9 cellular contexts compared by ENCODE assay signal in genomic region chr3:13647314-13648059, GRCh38.
DNase-seq lines count a peak whose midpoint lies in the region; ATAC-seq and TF ChIP-seq lines count a peak whose summit lies in the region.
"Had no signal": no experiment of that assay in that cellular context is flagged by ENCODE, and none has a peak within 500 bp of the region (broad histone marks: within the 10 kb centered on the region; RNA-seq: fewer than 3 reads in every experiment).

No MANE protein-coding gene starts in this region.

- intact Hi-C loops in activated naive CD4-positive, alpha-beta T cell treated with anti-CD3 and anti-CD28 coated beads for 36 hours (cut with micrococcal nuclease), result loop anchor here (1.0 to 5.0 kb wide), 3 partner anchors 105 to 555 kb away; no protein-coding TSS in a partner anchor
- intact Hi-C loops in right lobe of liver (cut with DNase I), result loop anchor here (5.0 to 10.0 kb wide), 2 partner anchors 150 to 553 kb away; no protein-coding TSS in a partner anchor

- H3K27me3 ChIP-seq in MG63, result no peaks in the 10 kb centered on the region
- peaks cover 0 to 5% of the 10 kb centered on the region in 2 donors for H3K27me3 ChIP-seq in right lobe of liver
- H3K27me3 ChIP-seq: ascending aorta had no signal

- no peaks in the 10 kb centered on the region for H3K36me3 ChIP-seq in MG63
- H3K36me3 ChIP-seq in right lobe of liver, result no peaks in the 10 kb centered on the region
- H3K36me3 ChIP-seq: ascending aorta had no signal

- ATAC-seq in naive B cell (ENCODE audit: low read depth in 2 of 2) (peak; percentile 15 to 29), HG03565 (IDR thresholded peaks at IDR 0.05; ENCODE audit: unreplicated experiment) (no peak), right lobe of liver (no peak)

- TF ChIP-seq POLR2A in right lobe of liver (IDR thresholded peaks at IDR 0.05), result no peak

- no peak for TF ChIP-seq CTCF in right lobe of liver (IDR thresholded peaks at IDR 0.05)

- peaks cover 0 to 5% (median 0%) of the 10 kb centered on the region in 4 donors for H3K4me1 ChIP-seq in right lobe of liver

- H3K4me3 Mint-ChIP-seq in activated naive CD4-positive, alpha-beta T cell treated with anti-CD3 and anti-CD28 coated beads for 36 hours, result no peak overlapping the region
- H3K4me3 Mint-ChIP-seq in naive B cell, result peak overlapping the region in 1 of 8 donors; percentile 20

- DNase-seq in NCI-H1417 (lab: John Stamatoyannopoulos, UW) (peak in 2 of 3 experiments; percentile 31 to 51), NCI-H1417 treated with DMSO at 0.1 percent for 48 hours (lab: John Stamatoyannopoulos, UW) (no peak), MG63 (peak; percentile 75), naive B cell (no peak), right lobe of liver (no peak), AML-193 (lab: John Stamatoyannopoulos, UW) (no peak)
- DNase-seq in activated naive CD4-positive, alpha-beta T cell treated with anti-CD3 and anti-CD28 coated beads for 36 hours, result peak; percentile 52

- CTCF ChIA-PET in activated naive CD4-positive, alpha-beta T cell treated with anti-CD3 and anti-CD28 coated beads for 36 hours (lab: Charles Lee), result interaction anchor here (0.6 to 15.5 kb wide), 26 partner anchors 10 to 1579 kb away, joined by 3 to 459 read pairs (median 4); partner anchors contain the start of genes HDAC11 and WNT7A

- no peak overlapping the region for H3K27ac Mint-ChIP-seq in activated naive CD4-positive, alpha-beta T cell treated with anti-CD3 and anti-CD28 coated beads for 36 hours
- H3K27ac Mint-ChIP-seq in naive B cell, result peak overlapping the region in 1 of 6 donors; percentile 23

- H3K27me3 Mint-ChIP-seq in activated naive CD4-positive, alpha-beta T cell treated with anti-CD3 and anti-CD28 coated beads for 36 hours (ENCODE audit: low read depth), result peaks cover 14% of the 10 kb centered on the region
- peaks cover 40 to 82% (median 74%) of the 10 kb centered on the region in 3 donors for H3K27me3 Mint-ChIP-seq in naive B cell

- no peak overlapping the region for H3K4me3 ChIP-seq in MG63
- H3K4me3 ChIP-seq in right lobe of liver, result no peak overlapping the region
- H3K4me3 ChIP-seq: ascending aorta had no signal

- H3K9me3 Mint-ChIP-seq in activated naive CD4-positive, alpha-beta T cell treated with anti-CD3 and anti-CD28 coated beads for 36 hours, result no peaks in the 10 kb centered on the region
- H3K9me3 Mint-ChIP-seq in naive B cell, result no peaks in the 10 kb centered on the region

- H3K4me1 Mint-ChIP-seq in activated naive CD4-positive, alpha-beta T cell treated with anti-CD3 and anti-CD28 coated beads for 36 hours (ENCODE audit: low read depth), result peaks cover 16% of the 10 kb centered on the region
- H3K4me1 Mint-ChIP-seq in naive B cell, result peaks cover 10 to 26% (median 20%) of the 10 kb centered on the region in 3 donors

- H3K36me3 Mint-ChIP-seq in activated naive CD4-positive, alpha-beta T cell treated with anti-CD3 and anti-CD28 coated beads for 36 hours (ENCODE audit: low read depth), result no peaks in the 10 kb centered on the region
- no peaks in the 10 kb centered on the region for H3K36me3 Mint-ChIP-seq in naive B cell

- no peaks in the 10 kb centered on the region for H3K9me3 ChIP-seq in MG63
- H3K9me3 ChIP-seq in right lobe of liver, result peaks cover 0 to 2% (median 0%) of the 10 kb centered on the region in 4 donors
- H3K9me3 ChIP-seq: ascending aorta had no signal

- WGBS in right lobe of liver (ENCODE audit: insufficient coverage, low coverage, low lambda C conversion rate, missing lambda C conversion rate), result 47% methylated on average over 9 of the region's 19 CpGs

- no peak overlapping the region for H3K27ac ChIP-seq in right lobe of liver
- H3K27ac ChIP-seq: ascending aorta had no signal

Comparison
In these comparisons a context has a peak if more than half of its experiments do, and no peak if none do; other contexts are left out.
1. DNase-seq: peak in NCI-H1417 (2 of 3), MG63 (single experiment) and activated naive CD4-positive, alpha-beta T cell treated with anti-CD3 and anti-CD28 coated beads for 36 hours (single experiment); none in NCI-H1417 treated with DMSO at 0.1 percent for 48 hours (single experiment), naive B cell (single experiment), right lobe of liver (0 of 3) and AML-193 (0 of 2).
2. ATAC-seq: peak in naive B cell (2 of 2); none in HG03565 (single experiment) and right lobe of liver (0 of 4).